Comparison of ENCODE assay signal across 29 cellular contexts in the genomic region with DNA sequence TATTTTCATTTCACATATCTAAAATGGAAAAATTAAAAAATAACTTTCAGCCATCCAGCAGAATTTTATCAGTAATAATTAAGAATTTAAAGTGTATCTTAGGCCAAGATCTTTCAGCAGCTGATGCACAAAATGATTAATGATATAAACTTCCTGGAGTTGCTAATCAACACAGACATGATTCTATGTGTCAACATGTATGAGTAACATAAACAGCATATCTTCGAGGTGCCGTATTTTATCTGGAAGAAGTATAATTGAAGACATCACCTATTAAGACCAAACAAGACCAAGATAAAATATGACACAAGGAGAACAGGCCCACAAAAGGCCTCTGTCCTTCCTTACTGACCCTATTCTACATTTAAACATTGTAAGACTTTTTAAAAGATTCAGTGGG. TPM values are rescaled to one million over a fixed set of nuclear protein-coding genes. Genes with fewer than 3 reads are reported as not detected.
"Had no signal": no experiment of that assay in that cellular context is flagged by ENCODE, and none has a peak within 500 bp of the region (broad histone marks: within the 10 kb centered on the region; RNA-seq: fewer than 3 reads in every experiment).

No MANE protein-coding gene starts in this region.

- H3K4me3 ChIP-seq: MG63, Peyer's patch, SJSA1 had no signal

- H3K27me3 ChIP-seq: brain microvascular endothelial cell, MG63, Peyer's patch had no signal

- H3K4me1 ChIP-seq: Peyer's patch, SJSA1 had no signal

- H3K36me3 ChIP-seq: brain microvascular endothelial cell, MG63, SJSA1 had no signal

- H3K4me1 Mint-ChIP-seq: activated naive CD4-positive, alpha-beta T cell treated with anti-CD3 and anti-CD28 coated beads, Interleukin-2, amount 10 ng/mL, durations not matched to agents 7 days and 5 days; activated naive CD8-positive, alpha-beta T cell treated with anti-CD3 and anti-CD28 coated beads for 36 hours had no signal

- H3K27ac ChIP-seq: brain microvascular endothelial cell, Peyer's patch, RWPE1, SJSA1 had no signal

- ATAC-seq: activated CD4-positive, CD25-positive, alpha-beta regulatory T cell treated with anti-CD3 and anti-CD28 coated beads, Interleukin-2, amount 50 U/mL, for 24 hours; activated CD8-positive, alpha-beta T cell treated with anti-CD3 and anti-CD28 coated beads for 36 hours; activated T-cell treated with anti-CD3 and anti-CD28 coated beads, Interleukin-2, amount 50 U/mL, for 72 hours; SK-N-SH treated with all-trans-retinoic acid at 6 μM for 48 hours had no signal

- H3K27me3 Mint-ChIP-seq: activated CD8-positive, alpha-beta T cell treated with anti-CD3 and anti-CD28 coated beads for 36 hours; activated naive CD4-positive, alpha-beta T cell treated with anti-CD3 and anti-CD28 coated beads, Interleukin-2, amount 10 ng/mL, durations not matched to agents 7 days and 5 days; activated naive CD8-positive, alpha-beta T cell treated with anti-CD3 and anti-CD28 coated beads for 36 hours had no signal

- H3K9me3 ChIP-seq: MG63, Peyer's patch, SJSA1 had no signal

- H3K9me3 Mint-ChIP-seq: activated naive CD4-positive, alpha-beta T cell treated with anti-CD3 and anti-CD28 coated beads, Interleukin-2, amount 10 ng/mL, durations not matched to agents 7 days and 5 days; activated T-helper 2 cell treated with anti-CD3 and anti-CD28 coated beads, Interferon-gamma antibody, Interleukin-2, Interleukin-4, amounts not matched to agents 10 μg/mL and 5 μg/mL and 100 μg/mL, durations not matched to agents 14 hours and 24 hours and 36 hours had no signal

- H3K27ac Mint-ChIP-seq: activated CD8-positive, alpha-beta T cell treated with anti-CD3 and anti-CD28 coated beads for 36 hours; activated naive CD4-positive, alpha-beta T cell treated with anti-CD3 and anti-CD28 coated beads, Interleukin-2, amount 10 ng/mL, durations not matched to agents 7 days and 5 days; activated naive CD8-positive, alpha-beta T cell treated with anti-CD3 and anti-CD28 coated beads for 36 hours; activated T-cell treated with anti-CD3 and anti-CD28 coated beads, Interleukin-2, amount 50 U/mL, for 72 hours; activated T-helper 2 cell treated with anti-CD3 and anti-CD28 coated beads, Interferon-gamma antibody, Interleukin-2, Interleukin-4, amounts not matched to agents 10 μg/mL and 5 μg/mL and 100 μg/mL, durations not matched to agents 14 hours and 24 hours and 36 hours had no signal

- H3K4me3 Mint-ChIP-seq: activated CD8-positive, alpha-beta T cell treated with anti-CD3 and anti-CD28 coated beads for 36 hours; activated naive CD4-positive, alpha-beta T cell treated with anti-CD3 and anti-CD28 coated beads, Interleukin-2, amount 10 ng/mL, durations not matched to agents 7 days and 5 days; activated naive CD8-positive, alpha-beta T cell treated with anti-CD3 and anti-CD28 coated beads for 36 hours; activated T-cell treated with anti-CD3 and anti-CD28 coated beads, Interleukin-2, amount 50 U/mL, for 72 hours had no signal

- H3K36me3 Mint-ChIP-seq: activated naive CD4-positive, alpha-beta T cell treated with anti-CD3 and anti-CD28 coated beads, Interleukin-2, amount 10 ng/mL, durations not matched to agents 7 days and 5 days; activated naive CD8-positive, alpha-beta T cell treated with anti-CD3 and anti-CD28 coated beads for 36 hours had no signal

- DNase-seq: activated CD4-positive, alpha-beta T cell treated with anti-CD3 and anti-CD28 coated beads for 4 hours; activated CD8-positive, alpha-beta memory T cell treated with anti-CD3 and anti-CD28 coated beads, Interleukin-2, amount 50 U/mL, for 4 hours; activated CD8-positive, alpha-beta T cell treated with anti-CD3 and anti-CD28 coated beads for 36 hours; activated gamma-delta T cell treated with Interleukin-2 at 50 U/mL for 16 hours; activated naive CD4-positive, alpha-beta T cell treated with anti-CD3 and anti-CD28 coated beads, Interleukin-2, amount 10 ng/mL, durations not matched to agents 7 days and 5 days; activated naive CD8-positive, alpha-beta T cell treated with anti-CD3 and anti-CD28 coated beads for 36 hours; activated T-cell treated with anti-CD3 and anti-CD28 coated beads, Interleukin-2, amount 50 U/mL, for 72 hours; brain microvascular endothelial cell; caudate nucleus; MG63; NCI-H1105; NCI-H146; NCI-H187 treated with DMSO at 0.1 percent for 48 hours; NCI-H2081 treated with DMSO at 0.1 percent for 48 hours; NCI-H446 treated with DMSO at 0.1 percent for 48 hours; NCI-H524 treated with DMSO at 0.1 percent for 48 hours; NCI-H774; NK-92 treated with Interleukin-12 subunit alpha and Interleukin-12 subunit beta, amount 100 ng/mL, for 24 hours; OCI-M1; Peyer's patch; SHP77; SW 1271 had no signal

RNA-seq across cellular contexts. Expression of a gene that starts 45.2 kb away (rescaled TPM):
- total RNA-seq: activated CD8-positive, alpha-beta T cell treated with anti-CD3 and anti-CD28 coated beads for 36 hours; activated naive CD8-positive, alpha-beta T cell treated with anti-CD3 and anti-CD28 coated beads for 36 hours; activated T-cell treated with anti-CD3 and anti-CD28 coated beads, Interleukin-2, amount 50 U/mL, for 72 hours; activated T-helper 2 cell treated with anti-CD3 and anti-CD28 coated beads, Interferon-gamma antibody, Interleukin-2, Interleukin-4, amounts not matched to agents 10 μg/mL and 5 μg/mL and 100 μg/mL, durations not matched to agents 14 hours and 24 hours and 36 hours; SJSA1; T-helper 1 cell treated with Interleukin-12 subunit alpha and Interleukin-12 subunit beta and Interleukin-4 antibody, amounts not matched to agents 30 ng/mL and 1 ng/mL, for 36 hours had no signal
- polyA plus RNA-seq: adipose tissue had no signal
